ENCODE assay signal across 8 cellular contexts in genomic region chr2:210002158-210003157, GRCh38. TPM values are rescaled to one million over a fixed set of nuclear protein-coding genes. Genes with fewer than 3 reads are reported as not detected.
DNase-seq lines count a peak whose midpoint lies in the region; ATAC-seq and TF ChIP-seq lines count a peak whose summit lies in the region.

Gene RPE, plus strand, starts transcription at chr2:210002638. Its CDS starts 24 bp downstream, at chr2:210002662.

- peak within 1 kb of the TSS; percentile 98 for H3K4me3 Mint-ChIP-seq in activated naive CD8-positive, alpha-beta T cell treated with anti-CD3 and anti-CD28 coated beads, Interleukin-2, amount 10 ng/mL, durations not matched to agents 7 days and 5 days
- H3K4me3 Mint-ChIP-seq in osteocyte (ENCODE audit: unreplicated experiment) = peak within 1 kb of the TSS; percentile 91

- peaks cover 2% of the 10 kb centered on the region for H3K9me3 Mint-ChIP-seq in activated naive CD8-positive, alpha-beta T cell treated with anti-CD3 and anti-CD28 coated beads, Interleukin-2, amount 10 ng/mL, durations not matched to agents 7 days and 5 days
- no peaks in the 10 kb centered on the region for H3K9me3 Mint-ChIP-seq in osteocyte (ENCODE audit: unreplicated experiment)

- H3K27ac Mint-ChIP-seq in activated naive CD8-positive, alpha-beta T cell treated with anti-CD3 and anti-CD28 coated beads, Interleukin-2, amount 10 ng/mL, durations not matched to agents 7 days and 5 days = peak within 1 kb of the TSS; percentile 92
- peak within 1 kb of the TSS; percentile 81 for H3K27ac Mint-ChIP-seq in osteocyte (ENCODE audit: unreplicated experiment)

- under 1% methylated on average over 58 of the region's 58 CpGs for WGBS in thymus

- peak; percentile 99 for ATAC-seq in HG02678 (IDR thresholded peaks at IDR 0.05; ENCODE audit: unreplicated experiment)
- ATAC-seq in activated naive CD8-positive, alpha-beta T cell treated with anti-CD3 and anti-CD28 coated beads, Interleukin-2, amount 10 ng/mL, durations not matched to agents 7 days and 5 days (ENCODE audit: low read depth) = peak; percentile 94

- peak within 1 kb of the TSS; percentile 63 for H3K27ac ChIP-seq in SU-DHL-6 (ENCODE audit: low read depth, low read length)
- peak within 1 kb of the TSS; percentile 91 for H3K27ac ChIP-seq in thymus (ENCODE audit: low read depth)

- no peaks in the 10 kb centered on the region for H3K9me3 ChIP-seq in SU-DHL-6 (ENCODE audit: insufficient read depth, low read length)
- H3K9me3 ChIP-seq in thymus (ENCODE audit: control insufficient read depth) = no peaks in the 10 kb centered on the region

- peaks cover 50% of the 10 kb centered on the region for H3K4me1 Mint-ChIP-seq in activated naive CD8-positive, alpha-beta T cell treated with anti-CD3 and anti-CD28 coated beads, Interleukin-2, amount 10 ng/mL, durations not matched to agents 7 days and 5 days
- peaks cover 27% of the 10 kb centered on the region for H3K4me1 Mint-ChIP-seq in osteocyte (ENCODE audit: unreplicated experiment)

- H3K79me2 ChIP-seq in SU-DHL-6 (ENCODE audit: insufficient read depth, low read length) = peaks cover 51% of the 10 kb centered on the region

- H3K9me2 ChIP-seq in SU-DHL-6 (replicated peaks; ENCODE audit: insufficient read depth, low read length) = no peaks in the 10 kb centered on the region

- H3K36me3 Mint-ChIP-seq in activated naive CD8-positive, alpha-beta T cell treated with anti-CD3 and anti-CD28 coated beads, Interleukin-2, amount 10 ng/mL, durations not matched to agents 7 days and 5 days = peaks cover 11% of the 10 kb centered on the region
- H3K36me3 Mint-ChIP-seq in osteocyte (ENCODE audit: unreplicated experiment) = peaks cover 2% of the 10 kb centered on the region

- peak; percentile 61 for TF ChIP-seq POLR2A in GM10847 (IDR thresholded peaks at IDR 0.05; ENCODE audit: extremely low read depth, insufficient read length)

- H3K36me3 ChIP-seq in SU-DHL-6 (ENCODE audit: low read length) (peaks cover 10% of the 10 kb centered on the region; the same call in 1 of the 2 replicates), thymus (ENCODE audit: control insufficient read depth, insufficient read depth) (no peaks in the 10 kb centered on the region)

- peak within 1 kb of the TSS; percentile 90 for H3K4me2 ChIP-seq in SU-DHL-6 (ENCODE audit: low read depth, low read length, poor library complexity, severe bottlenecking)

- H4K20me1 ChIP-seq in SU-DHL-6 (ENCODE audit: low read depth, low read length) = peaks cover 36% of the 10 kb centered on the region

- peak; percentile 86 for DNase-seq in NCI-H128 (lab: John Stamatoyannopoulos, UW; ENCODE audit: unreplicated experiment)
- peak; percentile 98 for DNase-seq in activated naive CD8-positive, alpha-beta T cell treated with anti-CD3 and anti-CD28 coated beads, Interleukin-2, amount 10 ng/mL, durations not matched to agents 7 days and 5 days
- DNase-seq in head of caudate nucleus = peak; percentile 89 to 98 (median 95)
- peak; percentile 97 for DNase-seq in osteocyte (ENCODE audit: extremely low spot score, unreplicated experiment)

- intact Hi-C loops in head of caudate nucleus (cut with DNase I) = loop anchor here (5.0 kb wide), 1 partner anchor 170 kb away; the partner anchor contains the start of gene KANSL1L

- POLR2A ChIA-PET in activated naive CD8-positive, alpha-beta T cell treated with anti-CD3 and anti-CD28 coated beads, Interleukin-2, amount 10 ng/mL, durations not matched to agents 7 days and 5 days (lab: Charles Lee) = interaction anchor here (0.9 kb wide), 1 partner anchor 168 kb away, joined by 6 read pairs; the partner anchor contains the start of gene KANSL1L

- H3K27me3 Mint-ChIP-seq in activated naive CD8-positive, alpha-beta T cell treated with anti-CD3 and anti-CD28 coated beads, Interleukin-2, amount 10 ng/mL, durations not matched to agents 7 days and 5 days = no peaks in the 10 kb centered on the region
- H3K27me3 Mint-ChIP-seq in osteocyte (ENCODE audit: unreplicated experiment) = no peaks in the 10 kb centered on the region

- H2AFZ ChIP-seq in SU-DHL-6 (ENCODE audit: low read depth, low read length, severe bottlenecking) = peak within 1 kb of the TSS; percentile 75

- H3K4me3 ChIP-seq in SU-DHL-6 (ENCODE audit: insufficient read depth, low read length, poor library complexity, severe bottlenecking) (peak within 1 kb of the TSS; percentile 91), thymus (ENCODE audit: low read length) (peak within 1 kb of the TSS; percentile 86)

- H3K4me1 ChIP-seq in thymus (ENCODE audit: control insufficient read depth, insufficient read depth, low read length) = peaks cover 15% of the 10 kb centered on the region

- H3K9ac ChIP-seq in SU-DHL-6 (ENCODE audit: low read length) = peak within 1 kb of the TSS; percentile 78

- H3F3A ChIP-seq in SU-DHL-6 (ENCODE audit: insufficient read depth) = peaks cover 3% of the 10 kb centered on the region; the same call in 1 of the 2 replicates

- TF ChIP-seq CTCF in SU-DHL-6 (IDR thresholded peaks at IDR 0.05; ENCODE audit: insufficient read depth, low read length, poor library complexity, severe bottlenecking) (no peak), osteocyte (IDR thresholded peaks at IDR 0.05) (no peak)

- H3K27me3 ChIP-seq in SU-DHL-6 (ENCODE audit: low read length) = no peaks in the 10 kb centered on the region
- H3K27me3 ChIP-seq in thymus (ENCODE audit: control insufficient read depth, insufficient read depth) = no peaks in the 10 kb centered on the region

RNA-seq across cellular contexts. Expression of gene RPE, which starts in this region (rescaled TPM):
- total RNA-seq in activated naive CD8-positive, alpha-beta T cell treated with anti-CD3 and anti-CD28 coated beads, Interleukin-2, amount 10 ng/mL, durations not matched to agents 7 days and 5 days = 10 to 100 TPM; 43.2 to 46.2 TPM
- total RNA-seq in osteocyte = 39.0 and 45.7 TPM in 2 replicates
- polyA plus RNA-seq in thymus = 22.2 TPM

Comparison
In these comparisons a context has a peak if more than half of its experiments do, and no peak if none do; other contexts are left out.
1. Peak in every context shown above with its lines: DNase-seq, ATAC-seq, H3K4me3 ChIP-seq and H3K27ac ChIP-seq.